In genomic region chr6:125510405-125510804, GRCh38 we compare ENCODE assay signal across 27 cellular contexts.
"Had no signal": no experiment of that assay in that cellular context is flagged by ENCODE, and none has a peak within 500 bp of the region (broad histone marks: within the 10 kb centered on the region; RNA-seq: fewer than 3 reads in every experiment).

No MANE protein-coding gene starts in this region.

- DNase-seq: activated CD4-positive, alpha-beta memory T cell treated with anti-CD3 and anti-CD28 coated beads for 36 hours; activated CD4-positive, alpha-beta T cell treated with anti-CD3 and anti-CD28 coated beads for 36 hours; activated CD4-positive, alpha-beta T cell treated with anti-CD3 and anti-CD28 coated beads, Interleukin-2, amount 10 ng/mL, durations not matched to agents 24 days and 14 days; activated CD4-positive, CD25-positive, alpha-beta regulatory T cell; activated CD4-positive, CD25-positive, alpha-beta regulatory T cell treated with anti-CD3 and anti-CD28 coated beads, Interleukin-2, amount 50 U/mL, for 72 hours; activated CD8-positive, alpha-beta memory T cell treated with anti-CD3 and anti-CD28 coated beads, Interleukin-2, amount 10 ng/mL, durations not matched to agents 7 days and 5 days; activated CD8-positive, alpha-beta memory T cell treated with anti-CD3 and anti-CD28 coated beads, Interleukin-2, amount 50 U/mL, for 4 hours; activated CD8-positive, alpha-beta T cell treated with anti-CD3 and anti-CD28 coated beads, Interleukin-2, amount 10 ng/mL, durations not matched to agents 7 days and 5 days; activated effector memory CD4-positive, alpha-beta T cell treated with anti-CD3 and anti-CD28 coated beads, Interleukin-2, amount 50 U/mL, for 16 hours; activated naive CD4-positive, alpha-beta T cell treated with anti-CD3 and anti-CD28 coated beads for 36 hours; activated naive CD8-positive, alpha-beta T cell treated with anti-CD3 and anti-CD28 coated beads for 36 hours; activated T-cell treated with anti-CD3 and anti-CD28 coated beads, Interleukin-2, amount 50 U/mL, for 1 hour; activated T-cell treated with anti-CD3 and anti-CD28 coated beads, Interleukin-2, amount 50 U/mL, for 48 hours; central memory CD4-positive, alpha-beta T cell; cerebellar nuclear complex; colonic mucosa; effector CD8-positive, alpha-beta T cell; esophagus squamous epithelium; foreskin melanocyte; glutamatergic neuron; heart right ventricle; T-helper 2 cell had no signal

- H3K27ac ChIP-seq: ascending aorta, breast epithelium, cardiac muscle cell, colonic mucosa, epithelial cell of prostate, esophagus squamous epithelium, heart right ventricle, hepatocyte had no signal

- H2AFZ ChIP-seq: hepatocyte had no signal

- H3K79me2 ChIP-seq: hepatocyte had no signal

- H3K4me2 ChIP-seq: hepatocyte had no signal

- H3K4me1 ChIP-seq: ascending aorta, breast epithelium, colonic mucosa, esophagus squamous epithelium, heart right ventricle had no signal

- H3K9me3 ChIP-seq: breast epithelium, colonic mucosa, esophagus squamous epithelium had no signal

- H3K27me3 ChIP-seq: ascending aorta, breast epithelium, cardiac muscle cell, colonic mucosa, esophagus squamous epithelium, heart right ventricle, hepatocyte had no signal

- ATAC-seq: activated CD4-positive, alpha-beta T cell treated with anti-CD3 and anti-CD28 coated beads for 36 hours; activated CD8-positive, alpha-beta memory T cell treated with anti-CD3 and anti-CD28 coated beads, Interleukin-2, amount 10 ng/mL, durations not matched to agents 7 days and 5 days; activated CD8-positive, alpha-beta T cell treated with anti-CD3 and anti-CD28 coated beads, Interleukin-2, amount 10 ng/mL, durations not matched to agents 7 days and 5 days; heart right ventricle had no signal

- H3K4me3 ChIP-seq: ascending aorta, breast epithelium, cardiac muscle cell, colonic mucosa, esophagus squamous epithelium, heart right ventricle, hepatocyte had no signal

- H3K36me3 ChIP-seq: ascending aorta, breast epithelium, cardiac muscle cell, colonic mucosa, esophagus squamous epithelium, heart right ventricle had no signal
